In the genomic region with DNA sequence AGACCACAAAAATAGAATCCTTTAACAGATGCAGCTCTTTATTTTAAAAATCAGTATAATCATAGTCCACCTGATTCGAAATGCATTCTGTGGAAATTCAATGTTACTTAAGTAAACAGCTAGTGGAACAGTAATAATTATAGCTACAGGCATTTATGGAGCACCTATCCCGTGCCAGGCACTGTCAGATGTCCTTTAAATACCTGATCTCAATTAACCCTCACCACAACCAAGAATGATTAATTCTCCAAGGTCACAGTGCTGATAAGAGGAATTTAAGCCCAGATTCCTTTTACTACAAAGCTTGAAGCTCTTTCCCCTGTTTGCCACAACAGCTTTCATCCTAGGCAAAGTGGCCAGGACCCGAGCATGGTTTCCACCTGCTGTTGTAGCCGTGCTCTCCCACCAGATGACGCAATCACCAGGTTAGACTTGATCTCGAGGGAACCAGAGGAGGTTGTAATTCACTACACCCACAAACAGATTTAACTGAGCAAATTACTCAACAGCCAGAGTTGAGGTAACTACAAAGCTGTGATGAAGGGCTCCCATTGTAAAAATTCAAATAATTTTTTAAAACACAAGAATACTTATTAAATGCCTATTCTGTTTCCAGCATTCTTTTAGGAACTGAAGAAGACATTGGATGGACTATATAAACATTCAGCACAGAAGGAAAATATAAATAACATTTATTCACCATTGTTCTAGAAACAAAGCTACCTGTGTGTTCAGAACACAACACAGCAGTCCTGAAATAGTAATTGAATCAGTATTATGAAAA, we compare ENCODE assay signal across 9 cellular contexts. TPM values are rescaled to one million over a fixed set of nuclear protein-coding genes. Genes with fewer than 3 reads are reported as not detected.
DNase-seq lines count a peak whose midpoint lies in the region; ATAC-seq, FAIRE-seq and TF ChIP-seq lines count a peak whose summit lies in the region.
"Had no signal": no experiment of that assay in that cellular context is flagged by ENCODE, and none has a peak within 500 bp of the region (broad histone marks: within the 10 kb centered on the region; RNA-seq: fewer than 3 reads in every experiment).

No MANE protein-coding gene starts in this region.

- POLR2A ChIA-PET in GM12878 (lab: Charles Lee): no interaction called here

- TF ChIP-seq RAD21 in GM12878 (IDR thresholded peaks at IDR 0.05; ENCODE audit: insufficient read depth, low read depth, low read length): peak; percentile 48

- in situ Hi-C loops in GM12878 (cut with MboI): no loop called here

- no peaks in the 10 kb centered on the region for H3K79me2 ChIP-seq in GM12878 (ENCODE audit: control insufficient read depth, insufficient read depth, low read length)

- intact Hi-C loops in GM12878 (cut with micrococcal nuclease; ENCODE audit: unreplicated experiment): no loop called here

- BruUV-seq in GM12878 (replicated peaks; lab: Mats Ljungman, UMichigan): no TSS peak

- no peak overlapping the region for H3K9ac ChIP-seq in GM12878 (ENCODE audit: control insufficient read depth, insufficient read depth, low read length)

- ATAC-seq in GM18868 (IDR thresholded peaks at IDR 0.05; ENCODE audit: unreplicated experiment): peak; percentile 92
- peak; percentile 71 for ATAC-seq in GM12878
- ATAC-seq in left lobe of liver: peak; percentile 81
- ATAC-seq in gastroesophageal sphincter: no peak

- H3K4me3 ChIP-seq in BE2C (ENCODE audit: low read depth, low read length): no peak overlapping the region
- no peak overlapping the region for H3K4me3 ChIP-seq in GM12878
- no peak overlapping the region for H3K4me3 ChIP-seq in gastroesophageal sphincter

- TF ChIP-seq POLR2A in GM12878 (IDR thresholded peaks at IDR 0.05; ENCODE audit: low read depth, low read length): no peak
- TF ChIP-seq POLR2A in gastroesophageal sphincter (IDR thresholded peaks at IDR 0.05): no peak

- H3K9me3 ChIP-seq in BE2C (no peaks in the 10 kb centered on the region), GM12878 (replicated peaks; ENCODE audit: control insufficient read depth, insufficient read depth, low read length) (no peaks in the 10 kb centered on the region), gastroesophageal sphincter (peaks cover 0 to 4% (median 0%) of the 10 kb centered on the region in 3 donors)

- CTCF ChIA-PET in GM12878 (lab: Yijun Ruan, JAX): interaction anchor here (0.8 to 5.0 kb wide), 14 partner anchors 10 to 142 kb away, joined by 3 to 57 read pairs (median 4); no protein-coding TSS in a partner anchor

- H3K4me1 ChIP-seq in BE2C (peaks cover 9% of the 10 kb centered on the region), GM12878 (ENCODE audit: control insufficient read depth, insufficient read depth, low read length) (no peaks in the 10 kb centered on the region), gastroesophageal sphincter (peaks cover 0 to 36% (median 8%) of the 10 kb centered on the region in 3 donors)

- H3K27ac ChIP-seq in GM12878 (ENCODE audit: control insufficient read depth, insufficient read depth) (no peak overlapping the region), gastroesophageal sphincter (no peak overlapping the region)

- RAD21 ChIA-PET in GM12878 (lab: Charles Lee; ENCODE audit: unreplicated experiment): interaction anchor here (4.4 kb wide), 1 partner anchor 140 kb away, joined by 21 read pairs; no protein-coding TSS in a partner anchor

- SMC1A ChIA-PET in GM12878 (lab: Charles Lee; ENCODE audit: uncharacterized antibody, unreplicated experiment): interaction anchor here (0.8 to 4.1 kb wide), 11 partner anchors 10 to 153 kb away, joined by 3 to 28 read pairs (median 4); no protein-coding TSS in a partner anchor

- H3K36me3 ChIP-seq in BE2C: no peaks in the 10 kb centered on the region
- no peaks in the 10 kb centered on the region; a peak in 1 of 4 replicates for H3K36me3 ChIP-seq in GM12878 (ENCODE audit: control insufficient read depth in 2 of 2, insufficient read depth in 2 of 2, low read length in 1 of 2)
- no peaks in the 10 kb centered on the region for H3K36me3 ChIP-seq in gastroesophageal sphincter

- TF ChIP-seq CTCF in BE2C (IDR thresholded peaks at IDR 0.05; ENCODE audit: low read depth, low read length) (peak; percentile 65), GM12878 (IDR thresholded peaks at IDR 0.05 in 2 of 3, conservative IDR thresholded peaks at IDR 0.05 in 1 of 3; ENCODE audit: control insufficient read depth in 2 of 3, extremely low read depth in 1 of 3, insufficient read depth in 1 of 3, low read depth in 3 of 3, low read length in 3 of 3) (peak; percentile 41 to 44 (median 42); a peak in 5 of 6 replicates), gastroesophageal sphincter (IDR thresholded peaks at IDR 0.05) (no peak)

- 24% methylated on average over 6 of the region's 6 CpGs for WGBS in GM12878 (ENCODE audit: insufficient coverage, insufficient replicate concordance, low lambda C conversion rate, missing lambda C conversion rate)
- 37 to 61% methylated on average over 6 of the region's 6 CpGs for WGBS in gastroesophageal sphincter (ENCODE audit: low coverage in 1 of 2), 2 donors

- H3K27me3 ChIP-seq in BE2C (no peaks in the 10 kb centered on the region), GM12878 (replicated peaks in 1 of 2; ENCODE audit: control insufficient read depth in 2 of 2, insufficient read depth in 2 of 2, low read length in 1 of 2) (no peaks in the 10 kb centered on the region), gastroesophageal sphincter (no peaks in the 10 kb centered on the region)

- TF ChIP-seq EP300 in GM12878 (IDR thresholded peaks at IDR 0.05; ENCODE audit: borderline replicate concordance in 1 of 2, control insufficient read depth in 1 of 2, low read depth in 2 of 2, low read length in 2 of 2) (no peak), gastroesophageal sphincter (IDR thresholded peaks at IDR 0.05) (no peak)

- H2AFZ ChIP-seq in GM12878 (ENCODE audit: control insufficient read depth, low read depth, low read length): no peak overlapping the region

- DNase-seq in BE2C: peak; percentile 48
- peak; percentile 37 for DNase-seq in HuH-7.5 (ENCODE audit: low spot score)
- DNase-seq in RCC 7860 (ENCODE audit: low spot score): peak; percentile 7
- no peak for DNase-seq in GM12878 (ENCODE audit: low read depth, low spot score)
- peak; percentile 59 for DNase-seq in left lobe of liver (ENCODE audit: low spot score)
- DNase-seq in mesenteric fat pad (ENCODE audit: low spot score): no peak

- no peak for FAIRE-seq in RCC 7860 (lab: Jason Lieb, UNC)
- FAIRE-seq in GM12878 (lab: Jason Lieb, UNC): no peak
- FAIRE-seq: endometrium had no signal

- no peak overlapping the region for H3K4me2 ChIP-seq in GM12878 (ENCODE audit: control insufficient read depth, insufficient read depth)

- no peaks in the 10 kb centered on the region for H4K20me1 ChIP-seq in GM12878 (ENCODE audit: control insufficient read depth, insufficient read depth)

TF ChIP-seq in GM12878, 131 proteins besides CTCF, POLR2A, EP300 and RAD21 (continues in another document):
- no peak for TF ChIP-seq NR2C1 (IDR thresholded peaks at IDR 0.05)
- TF ChIP-seq, protein P1, sequence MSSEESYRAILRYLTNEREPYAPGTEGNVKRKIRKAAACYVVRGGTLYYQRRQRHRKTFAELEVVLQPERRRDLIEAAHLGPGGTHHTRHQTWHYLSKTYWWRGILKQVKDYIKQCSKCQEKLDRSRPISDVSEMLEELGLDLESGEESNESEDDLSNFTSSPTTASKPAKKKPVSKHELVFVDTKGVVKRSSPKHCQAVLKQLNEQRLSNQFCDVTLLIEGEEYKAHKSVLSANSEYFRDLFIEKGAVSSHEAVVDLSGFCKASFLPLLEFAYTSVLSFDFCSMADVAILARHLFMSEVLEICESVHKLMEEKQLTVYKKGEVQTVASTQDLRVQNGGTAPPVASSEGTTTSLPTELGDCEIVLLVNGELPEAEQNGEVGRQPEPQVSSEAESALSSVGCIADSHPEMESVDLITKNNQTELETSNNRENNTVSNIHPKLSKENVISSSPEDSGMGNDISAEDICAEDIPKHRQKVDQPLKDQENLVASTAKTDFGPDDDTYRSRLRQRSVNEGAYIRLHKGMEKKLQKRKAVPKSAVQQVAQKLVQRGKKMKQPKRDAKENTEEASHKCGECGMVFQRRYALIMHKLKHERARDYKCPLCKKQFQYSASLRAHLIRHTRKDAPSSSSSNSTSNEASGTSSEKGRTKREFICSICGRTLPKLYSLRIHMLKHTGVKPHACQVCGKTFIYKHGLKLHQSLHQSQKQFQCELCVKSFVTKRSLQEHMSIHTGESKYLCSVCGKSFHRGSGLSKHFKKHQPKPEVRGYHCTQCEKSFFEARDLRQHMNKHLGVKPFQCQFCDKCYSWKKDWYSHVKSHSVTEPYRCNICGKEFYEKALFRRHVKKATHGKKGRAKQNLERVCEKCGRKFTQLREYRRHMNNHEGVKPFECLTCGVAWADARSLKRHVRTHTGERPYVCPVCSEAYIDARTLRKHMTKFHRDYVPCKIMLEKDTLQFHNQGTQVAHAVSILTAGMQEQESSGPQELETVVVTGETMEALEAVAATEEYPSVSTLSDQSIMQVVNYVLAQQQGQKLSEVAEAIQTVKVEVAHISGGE (CRISPR knock-in tag; IDR thresholded peaks at IDR 0.05): no peak
- no peak for TF ChIP-seq RCOR1 (conservative IDR thresholded peaks at IDR 0.05; ENCODE audit: low read depth, low read length)
- TF ChIP-seq SMC3 (IDR thresholded peaks at IDR 0.05; ENCODE audit: borderline replicate concordance, low read length): peak; percentile 51; the same call in 1 of the 2 replicates
- no peak for TF ChIP-seq BMI1 (IDR thresholded peaks at IDR 0.05; ENCODE audit: borderline replicate concordance)
- TF ChIP-seq ZNF207 (IDR thresholded peaks at IDR 0.05; ENCODE audit: borderline replicate concordance): no peak

RNA-seq across cellular contexts. Expression of a gene that starts 10.3 kb away (rescaled TPM):
- 5.4 TPM for polyA plus RNA-seq in BE2C (2012; ENCODE audit: insufficient read depth, insufficient read length, low read depth)
- 15.0 and 16.2 TPM in 2 replicates for total RNA-seq in GM12878 (2013; cell fraction: nucleolus; rRNA removed)
- 4.1 TPM in 2 replicates for total RNA-seq in GM12878 (2014; rRNA removed)
- total RNA-seq in GM12878 (2014; rRNA removed; fragmentation: Illumina TruSeq; extraction: Trizol): 3.5 TPM in 2 replicates
- total RNA-seq in GM12878 (2021): 6.0 and 7.5 TPM in 2 replicates
- polyA plus RNA-seq in GM12878 (2011; ENCODE audit: low read depth): 1.1 TPM
- polyA plus RNA-seq in GM12878 (2011; rRNA removed): 5.3 and 6.2 TPM in 2 replicates
- polyA plus RNA-seq in GM12878 (2011; cell fraction: cytosol; rRNA removed): 6.3 and 11.0 TPM in 2 replicates
- 15.6 and 17.5 TPM in 2 replicates for polyA plus RNA-seq in GM12878 (2011; cell fraction: nucleus; rRNA removed)
- 1.9 and 2.9 TPM in 2 replicates for polyA plus RNA-seq in GM12878 (2012)
- 4.3 and 4.4 TPM in 2 replicates for polyA plus RNA-seq in GM12878 (2014; fragmentation: Illumina TruSeq; extraction: Trizol)
- 1 to 10 TPM in 1 of 2 experiments, under 1 TPM in 1; 0.93 to 1.3 TPM for polyA plus RNA-seq in GM12878 (2014; fragmentation: Nextera tagmentation; extraction: Ambion mirVana)
- polyA plus RNA-seq in GM12878 (2014; rRNA removed): 3.4 and 5.0 TPM in 2 replicates
- 1 to 10 TPM; 4.0 to 5.7 TPM for polyA plus RNA-seq in GM12878 (2016; fragmentation: Nextera tagmentation; extraction: Ambion mirVana)
- 23.0 and 29.8 TPM in 2 replicates for polyA minus RNA-seq in GM12878 (2011; rRNA and poly(A)+ RNA removed)
- 5.6 and 8.3 TPM in 2 replicates for polyA minus RNA-seq in GM12878 (2011; cell fraction: cytosol; rRNA and poly(A)+ RNA removed)
- polyA minus RNA-seq in GM12878 (2011; cell fraction: nucleus; rRNA and poly(A)+ RNA removed): 4.4 and 10.0 TPM in 2 replicates
- total RNA-seq in left lobe of liver: 5.8 TPM
- total RNA-seq in gastroesophageal sphincter: 10 to 100 TPM in 1 of 4 donors, 1 to 10 TPM in 3; 6.6 to 12.0 (median 7.4) TPM
- 7.0 TPM for total RNA-seq in mesenteric fat pad

Comparison
In these comparisons a context has a peak if more than half of its experiments do, and no peak if none do; other contexts are left out.
1. DNase-seq: peak in BE2C (single experiment), HuH-7.5 (single experiment), RCC 7860 (single experiment) and left lobe of liver (single experiment); none in GM12878 (single experiment) and mesenteric fat pad (single experiment).
2. CTCF ChIP-seq: peak in BE2C (single experiment) and GM12878 (3 of 3); none in gastroesophageal sphincter (0 of 4).